In genomic region chr20:36827541-36828279, GRCh38 we compare ENCODE assay signal across 8 cellular contexts. TPM values are rescaled to one million over a fixed set of nuclear protein-coding genes. Genes with fewer than 3 reads are reported as not detected.
DNase-seq lines count a peak whose midpoint lies in the region; ATAC-seq, FAIRE-seq and TF ChIP-seq lines count a peak whose summit lies in the region.

No MANE protein-coding gene starts in this region.

- peak; percentile 25 for DNase-seq in MV-4-11 (lab: John Stamatoyannopoulos, UW)
- no peak for DNase-seq in omental fat pad (ENCODE audit: low spot score)
- DNase-seq in vagina (ENCODE audit: extremely low spot score in 2 of 2): no peak
- no peak for DNase-seq in EL
- DNase-seq in prostate gland (ENCODE audit: low spot score): no peak
- DNase-seq in D721Med (ENCODE audit: insufficient read length, low spot score): no peak

- no peak overlapping the region for H3K27ac ChIP-seq in vagina
- no peak overlapping the region for H3K27ac ChIP-seq in prostate gland

- no peak for FAIRE-seq in D721Med (lab: Jason Lieb, UNC)

- H3K4me3 ChIP-seq in vagina: no peak overlapping the region
- no peak overlapping the region for H3K4me3 ChIP-seq in prostate gland

- no peak for TF ChIP-seq POLR2A in vagina (IDR thresholded peaks at IDR 0.05)
- no peak for TF ChIP-seq POLR2A in prostate gland (IDR thresholded peaks at IDR 0.05)

- H3K27me3 ChIP-seq in vagina (no peaks in the 10 kb centered on the region), prostate gland (replicated peaks; ENCODE audit: insufficient read depth) (no peaks in the 10 kb centered on the region)

- ATAC-seq in GM18909 (IDR thresholded peaks at IDR 0.05; ENCODE audit: poor library complexity, unreplicated experiment) (peak; percentile 84), GM21825 (IDR thresholded peaks at IDR 0.05; ENCODE audit: unreplicated experiment) (peak; percentile 74), omental fat pad (ENCODE audit: low FRiP score) (peak; percentile 43)

- H3K9me3 ChIP-seq in vagina (no peaks in the 10 kb centered on the region), prostate gland (no peaks in the 10 kb centered on the region)

- peaks cover 29% of the 10 kb centered on the region for H3K4me1 ChIP-seq in vagina
- peaks cover 2% of the 10 kb centered on the region for H3K4me1 ChIP-seq in prostate gland (replicated peaks)

- H3K36me3 ChIP-seq in vagina: peaks cover 0 to 20% of the 10 kb centered on the region in 2 donors
- H3K36me3 ChIP-seq in prostate gland: peaks cover 0 to 12% of the 10 kb centered on the region in 2 donors

- intact Hi-C loops in vagina (cut with DNase I) (no loop called here), prostate gland (cut with DNase I) (loop anchor here (5.0 kb wide), 1 partner anchor 35 kb away; a partner anchor contains a TSS)

- TF ChIP-seq CTCF in omental fat pad (IDR thresholded peaks at IDR 0.05) (no peak), vagina (IDR thresholded peaks at IDR 0.05) (no peak), prostate gland (IDR thresholded peaks at IDR 0.05) (no peak), D721Med (IDR thresholded peaks at IDR 0.05; ENCODE audit: insufficient read depth, missing control alignments) (no peak)

- WGBS in prostate gland: 74% methylated on average over 7 of the region's 11 CpGs

RNA-seq across cellular contexts. Expression of gene TLDC2, which starts 48.2 kb away (rescaled TPM):
- total RNA-seq in omental fat pad (under 1 TPM in 1 of 4 donors, not detected in 3; 0.63 TPM), vagina (3.9 TPM), prostate gland (1 to 10 TPM in 1 of 2 donors, under 1 TPM in 1; 0.14 to 1.3 TPM)

RNA-seq across cellular contexts. Expression of gene DSN1, which starts 54.1 kb away (rescaled TPM):
- total RNA-seq in omental fat pad: 10 to 100 TPM in 1 of 4 donors, 1 to 10 TPM in 3; 4.5 to 13.9 (median 5.0) TPM
- total RNA-seq in vagina: 4.7 TPM
- 10 to 100 TPM; 13.0 to 17.1 TPM for total RNA-seq in prostate gland
